Comparison of ENCODE assay signal across 9 cellular contexts in genomic region chr5:76403963-76404693, GRCh38. TPM values are rescaled to one million over a fixed set of nuclear protein-coding genes. Genes with fewer than 3 reads are reported as not detected.
DNase-seq lines count a peak whose midpoint lies in the region; ATAC-seq and TF ChIP-seq lines count a peak whose summit lies in the region.
"Had no signal": no experiment of that assay in that cellular context is flagged by ENCODE, and none has a peak within 500 bp of the region (broad histone marks: within the 10 kb centered on the region; RNA-seq: fewer than 3 reads in every experiment).

No MANE protein-coding gene starts in this region.

- H3K4me1 ChIP-seq in stomach: peaks cover 0 to 59% (median 37%) of the 10 kb centered on the region in 4 donors

- POLR2A ChIA-PET in activated CD4-positive, alpha-beta T cell treated with anti-CD3 and anti-CD28 coated beads for 36 hours (lab: Charles Lee): interaction anchor here (0.7 to 3.7 kb wide), 10 partner anchors 44 to 178 kb away, joined by 3 to 29 read pairs (median 4); no protein-coding TSS in a partner anchor

- TF ChIP-seq POLR2A in stomach (IDR thresholded peaks at IDR 0.05): no peak

- H3K36me3 Mint-ChIP-seq in activated CD4-positive, alpha-beta T cell treated with anti-CD3 and anti-CD28 coated beads for 36 hours (ENCODE audit: low read depth): peaks cover 7% of the 10 kb centered on the region
- no peaks in the 10 kb centered on the region for H3K36me3 Mint-ChIP-seq in nephron progenitor cell (ENCODE audit: low read depth)

- H3K27ac Mint-ChIP-seq in activated CD4-positive, alpha-beta T cell treated with anti-CD3 and anti-CD28 coated beads for 36 hours: peak overlapping the region; percentile 93
- no peak overlapping the region for H3K27ac Mint-ChIP-seq in nephron progenitor cell

- no peak for TF ChIP-seq EP300 in stomach (IDR thresholded peaks at IDR 0.05)

- peak overlapping the region; percentile 68 to 88 (median 74) for H3K4me3 ChIP-seq in stomach

- ATAC-seq in GM18867 (IDR thresholded peaks at IDR 0.05; ENCODE audit: unreplicated experiment) (peak; percentile 26), HG03378 (IDR thresholded peaks at IDR 0.05; ENCODE audit: unreplicated experiment) (peak; percentile 14), GM18873 (IDR thresholded peaks at IDR 0.05; ENCODE audit: low FRiP score, unreplicated experiment) (no peak)
- peak; percentile 26 for ATAC-seq in activated CD4-positive, alpha-beta T cell treated with anti-CD3 and anti-CD28 coated beads for 36 hours

- peaks cover 4% of the 10 kb centered on the region for H3K27me3 Mint-ChIP-seq in activated CD4-positive, alpha-beta T cell treated with anti-CD3 and anti-CD28 coated beads for 36 hours
- peaks cover 8% of the 10 kb centered on the region for H3K27me3 Mint-ChIP-seq in nephron progenitor cell (ENCODE audit: low read depth, poor library complexity)

- 0 to 20% (median 3%) methylated on average over 1 to 32 of the region's 32 CpGs for WGBS in stomach, 5 donors

- no peaks in the 10 kb centered on the region for H3K9me3 Mint-ChIP-seq in activated CD4-positive, alpha-beta T cell treated with anti-CD3 and anti-CD28 coated beads for 36 hours (ENCODE audit: low read depth)
- no peaks in the 10 kb centered on the region for H3K9me3 Mint-ChIP-seq in nephron progenitor cell

- H3K4me3 Mint-ChIP-seq in activated CD4-positive, alpha-beta T cell treated with anti-CD3 and anti-CD28 coated beads for 36 hours: peak overlapping the region; percentile 93
- H3K4me3 Mint-ChIP-seq in nephron progenitor cell: peak overlapping the region; percentile 98

- peak; percentile 86 for DNase-seq in activated CD4-positive, alpha-beta T cell treated with anti-CD3 and anti-CD28 coated beads for 36 hours
- peak; percentile 45 for DNase-seq in effector CD8-positive, alpha-beta T cell (lab: John Stamatoyannopoulos, UW)
- DNase-seq in nephron progenitor cell (peak; percentile 59), stomach (peak; percentile 79), COLO829 (ENCODE audit: low spot score) (no peak)

- peaks cover 0 to 12% (median 0%) of the 10 kb centered on the region in 3 donors for H3K27me3 ChIP-seq in stomach

- no peaks in the 10 kb centered on the region for H3K9me3 ChIP-seq in stomach

- TF ChIP-seq CTCF in nephron progenitor cell (IDR thresholded peaks at IDR 0.05) (no peak), stomach (IDR thresholded peaks at IDR 0.05) (no peak)

- CTCF ChIA-PET in activated CD4-positive, alpha-beta T cell treated with anti-CD3 and anti-CD28 coated beads for 36 hours (lab: Charles Lee): interaction anchor here (0.6 to 3.8 kb wide), 24 partner anchors 8 to 1179 kb away, joined by 3 to 36 read pairs (median 4); no protein-coding TSS in a partner anchor

- intact Hi-C loops in activated CD4-positive, alpha-beta T cell treated with anti-CD3 and anti-CD28 coated beads for 36 hours (cut with DNase I, micrococcal nuclease): loop anchor here (1.0 to 5.0 kb wide), 14 partner anchors 65 to 1373 kb away; partner anchors contain the start of genes POC5 (in 2 of the 2), AGGF1 (in 1 of the 2), F2R (in 1 of the 2) and TBCA (in 1 of the 2)
- intact Hi-C loops in stomach (cut with DNase I; ENCODE audit: low total_unique reads): no loop called here

- H3K4me1 Mint-ChIP-seq in activated CD4-positive, alpha-beta T cell treated with anti-CD3 and anti-CD28 coated beads for 36 hours: peaks cover 60% of the 10 kb centered on the region
- peaks cover 45% of the 10 kb centered on the region for H3K4me1 Mint-ChIP-seq in nephron progenitor cell

- H3K36me3 ChIP-seq in stomach: no peaks in the 10 kb centered on the region

- H3K27ac ChIP-seq in stomach: peak overlapping the region; percentile 88 to 95 (median 89)

RNA-seq across cellular contexts. Expression of gene IQGAP2, which starts 1.0 kb away (rescaled TPM):
- total RNA-seq in activated CD4-positive, alpha-beta T cell treated with anti-CD3 and anti-CD28 coated beads for 36 hours: 10 to 100 TPM; 62.7 to 82.7 TPM
- 100 to 1,000 TPM in 2 of 5 donors, 10 to 100 TPM in 3; 42.0 to 122 (median 97.1) TPM for total RNA-seq in stomach
- polyA plus RNA-seq in stomach: 10 to 100 TPM; 11.5 to 39.7 (median 29.8) TPM
- total RNA-seq: bronchial epithelial cell had no signal
